In genomic region chr10:52578871-52579405, GRCh38 we compare ENCODE assay signal across 17 cellular contexts.
DNase-seq lines count a peak whose midpoint lies in the region; TF ChIP-seq lines count a peak whose summit lies in the region.
"Had no signal": no experiment of that assay in that cellular context is flagged by ENCODE, and none has a peak within 500 bp of the region (broad histone marks: within the 10 kb centered on the region; RNA-seq: fewer than 3 reads in every experiment).

No MANE protein-coding gene starts in this region.

- intact Hi-C loops in spleen (cut with DNase I; ENCODE audit: low total_unique reads), result no loop called here

- H3K4me3 ChIP-seq in astrocyte of the spinal cord (ENCODE audit: low read depth, low read length), result no peak overlapping the region
- H3K4me3 ChIP-seq in spleen, result no peak overlapping the region

- in situ Hi-C loops in astrocyte of the spinal cord (cut with HindIII; ENCODE audit: low sequenced_read_pairs), result no loop called here

- peak overlapping the region in 5 of 8 donors; percentile 16 to 31 (median 21) for H3K27ac ChIP-seq in spleen
- H3K27ac ChIP-seq: neutrophil had no signal

- TF ChIP-seq CTCF in astrocyte of the spinal cord (IDR thresholded peaks at IDR 0.05; ENCODE audit: low read depth, low read length) (no peak), spleen (IDR thresholded peaks at IDR 0.05 in 8 of 11, conservative IDR thresholded peaks at IDR 0.05 in 3 of 11) (no peak)

- DNase-seq in LHCN-M2 (ENCODE audit: low read depth) (peak; percentile 35), astrocyte of the spinal cord (ENCODE audit: low read depth, low spot score) (peak; percentile 45), iris pigment epithelial cell (ENCODE audit: low read depth) (peak; percentile 87), spleen (no peak), NCI-H2029 (lab: John Stamatoyannopoulos, UW) (no peak), NCI-H1092 (lab: John Stamatoyannopoulos, UW) (no peak)
- no peak for DNase-seq in activated CD4-positive, CD25-positive, alpha-beta regulatory T cell treated with anti-CD3 and anti-CD28 coated beads, Interleukin-2, amount 50 U/mL, for 72 hours
- DNase-seq: activated CD8-positive, alpha-beta memory T cell treated with anti-CD3 and anti-CD28 coated beads, Interleukin-2, amount 50 U/mL, for 4 hours; C1 segment of cervical spinal cord; DMS79 treated with DMSO at 0.1 percent for 48 hours; effector CD8-positive, alpha-beta T cell; GOT3; mammary epithelial cell; MM.1S; NCI-H2171; T-helper 17 cell had no signal

- H3K4me1 ChIP-seq in spleen, result no peaks in the 10 kb centered on the region

- 24 to 43% (median 35%) methylated on average over 5 of the region's 5 CpGs for WGBS in spleen, 5 donors

- H3K36me3 ChIP-seq in spleen, result no peaks in the 10 kb centered on the region
- H3K36me3 ChIP-seq: neutrophil had no signal

- H3K9me3 ChIP-seq in spleen, result peaks cover 0 to 21% (median 12%) of the 10 kb centered on the region in 8 donors
- H3K9me3 ChIP-seq: neutrophil had no signal

- H3K27me3 ChIP-seq in spleen (replicated peaks in 1 of 7), result no peaks in the 10 kb centered on the region
- H3K27me3 ChIP-seq: neutrophil had no signal

- TF ChIP-seq POLR2A in spleen (IDR thresholded peaks at IDR 0.05), result no peak

Comparison
In these comparisons a context has a peak if more than half of its experiments do, and no peak if none do; other contexts are left out.
1. DNase-seq: peak in LHCN-M2 (single experiment), astrocyte of the spinal cord (single experiment) and iris pigment epithelial cell (single experiment); none in spleen (single experiment), NCI-H2029 (single experiment), NCI-H1092 (single experiment) and activated CD4-positive, CD25-positive, alpha-beta regulatory T cell treated with anti-CD3 and anti-CD28 coated beads, Interleukin-2, amount 50 U/mL, for 72 hours (single experiment).